7 cellular contexts compared by ENCODE assay signal in genomic region chr19:55586976-55587668, GRCh38. TPM values are rescaled to one million over a fixed set of nuclear protein-coding genes. Genes with fewer than 3 reads are reported as not detected.
A peak's percentile ranks its signal among the peaks of the same experiment; 100 is the strongest.
DNase-seq lines count a peak whose midpoint lies in the region; ATAC-seq, FAIRE-seq and TF ChIP-seq lines count a peak whose summit lies in the region.

No MANE protein-coding gene starts in this region.

- peak overlapping the region; percentile 23 to 69 for H3K27ac ChIP-seq in kidney (ENCODE audit: low read depth in 2 of 2, low read length in 2 of 2)

- peak overlapping the region; percentile 28 to 64 for H3K4me3 ChIP-seq in kidney (ENCODE audit: low read length in 2 of 2)

- peaks cover 6 to 10% of the 10 kb centered on the region in 2 donors for H3K4me1 ChIP-seq in kidney (ENCODE audit: control insufficient read depth in 1 of 2, insufficient read depth in 1 of 2, low read depth in 1 of 2, low read length in 2 of 2)

- peak; percentile 60 for ATAC-seq in GM18858 (IDR thresholded peaks at IDR 0.05; ENCODE audit: unreplicated experiment)
- ATAC-seq in HG03175 (IDR thresholded peaks at IDR 0.05; ENCODE audit: unreplicated experiment), result peak; percentile 94

- H3K9me3 ChIP-seq in kidney (ENCODE audit: control insufficient read depth in 1 of 2, low read length in 2 of 2), result no peaks in the 10 kb centered on the region

- no peaks in the 10 kb centered on the region for H3K36me3 ChIP-seq in kidney (ENCODE audit: control insufficient read depth in 1 of 2, insufficient read depth in 2 of 2, low read length in 2 of 2)

- H3K9ac ChIP-seq in kidney (ENCODE audit: low read length in 2 of 2), result peak overlapping the region in 1 of 2 donors; percentile 58

- intact Hi-C loops in kidney (cut with DNase I), result no loop called here

- peak; percentile 97 for FAIRE-seq in kidney (lab: Jason Lieb, UNC)

- DNase-seq in NCI-H345 treated with DMSO at 0.1 percent for 48 hours (lab: John Stamatoyannopoulos, UW; ENCODE audit: unreplicated experiment) (peak; percentile 88), cerebellar nuclear complex (lab: John Stamatoyannopoulos, UW) (peak; percentile 61 to 96), kidney (peak; percentile 99)
- DNase-seq in activated CD4-positive, alpha-beta T cell treated with anti-CD3 and anti-CD28 coated beads for 1 hour, result peak; percentile 83
- DNase-seq in stimulated activated CD4-positive, alpha-beta T cell treated with anti-CD3 and anti-CD28 coated beads, Interleukin-12 subunit alpha, Interleukin-12 subunit beta, amount 100 ng/mL, for 48 hours (ENCODE audit: low read depth in 2 of 3, low spot score in 1 of 3), result peak; percentile 89 to 98 (median 90)

- no peak for TF ChIP-seq CTCF in kidney (IDR thresholded peaks at IDR 0.05; ENCODE audit: borderline replicate concordance, extremely low read depth, insufficient read depth)

RNA-seq across cellular contexts. Expression of gene ZNF579, which starts 6.5 kb away (rescaled TPM):
- 16.6 TPM for total RNA-seq in kidney
- 10.9 TPM for polyA plus RNA-seq in kidney (ENCODE audit: insufficient read depth, low read depth, low replicate concordance)

RNA-seq across cellular contexts. Expression of gene FIZ1, which starts 12.2 kb away (rescaled TPM):
- total RNA-seq in kidney, result 17.9 TPM
- 11.9 TPM for polyA plus RNA-seq in kidney (ENCODE audit: insufficient read depth, low read depth, low replicate concordance)

RNA-seq across cellular contexts. Expression of gene ZNF524, which starts 13.0 kb away (rescaled TPM):
- total RNA-seq in kidney, result 22.9 TPM
- 32.6 TPM for polyA plus RNA-seq in kidney (ENCODE audit: insufficient read depth, low read depth, low replicate concordance)

RNA-seq across cellular contexts. Expression of gene ZNF865, which starts 18.3 kb away (rescaled TPM):
- total RNA-seq in kidney, result 17.4 TPM
- polyA plus RNA-seq in kidney (ENCODE audit: insufficient read depth, low read depth, low replicate concordance), result 5.8 TPM

RNA-seq across cellular contexts. Expression of gene ZNF784, which starts 37.2 kb away (rescaled TPM):
- total RNA-seq in kidney, result 9.8 TPM
- 6.6 TPM for polyA plus RNA-seq in kidney (ENCODE audit: insufficient read depth, low read depth, low replicate concordance)

Comparison
In these comparisons a context has a peak if more than half of its experiments do, and no peak if none do; other contexts are left out.
1. Peak in every context shown above with its lines: DNase-seq, ATAC-seq, H3K4me3 ChIP-seq and H3K27ac ChIP-seq.